Comparison of ENCODE assay signal across 20 cellular contexts in the genomic region with DNA sequence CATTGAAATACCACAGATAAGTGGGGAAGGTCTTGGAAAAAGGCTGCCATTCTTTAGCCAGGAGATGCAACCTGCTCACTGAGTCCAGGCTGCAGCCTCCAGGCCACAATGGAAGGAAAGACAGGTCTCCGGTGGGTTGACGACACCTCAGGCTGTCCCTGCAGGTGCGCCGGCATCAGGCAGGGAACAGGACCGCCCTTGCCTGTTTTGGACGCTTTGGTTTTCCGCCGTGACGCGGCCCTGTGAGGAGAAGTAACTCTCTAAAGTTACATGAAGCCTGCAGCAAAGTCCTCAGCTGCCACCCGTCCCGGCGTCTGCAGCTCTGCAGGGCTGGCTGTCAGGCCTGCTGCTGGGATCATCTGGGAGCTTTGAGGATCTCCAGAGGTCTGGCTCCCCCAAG.
DNase-seq lines count a peak whose midpoint lies in the region; TF ChIP-seq lines count a peak whose summit lies in the region.
"Had no signal": no experiment of that assay in that cellular context is flagged by ENCODE, and none has a peak within 500 bp of the region (broad histone marks: within the 10 kb centered on the region; RNA-seq: fewer than 3 reads in every experiment).

No MANE protein-coding gene starts in this region.

- H3K4me1 ChIP-seq in Caco-2, result peaks cover 25% of the 10 kb centered on the region
- H3K4me1 ChIP-seq in H9 (ENCODE audit: insufficient read depth, low read length), result peaks cover 7% of the 10 kb centered on the region; the same call in 1 of the 2 replicates
- H3K4me1 ChIP-seq in stomach, result no peaks in the 10 kb centered on the region
- no peaks in the 10 kb centered on the region for H3K4me1 ChIP-seq in mammary epithelial cell (ENCODE audit: insufficient read depth, low read length)
- H3K4me1 ChIP-seq: HAP-1 had no signal

- in situ Hi-C loops in mammary epithelial cell (cut with MboI; ENCODE audit: low sequenced_read_pairs in 2 of 2), result no loop called here

- no peak overlapping the region for H2BK15ac ChIP-seq in H9 (ENCODE audit: low read depth, low read length)

- H3K27ac Mint-ChIP-seq in Caco-2 (ENCODE audit: unreplicated experiment) (peak overlapping the region; percentile 82), H9 (peak overlapping the region in 1 of 3 experiments; percentile 15; a peak in 1 of 7 replicates)
- H3K27ac Mint-ChIP-seq: CD8-positive, alpha-beta memory T cell had no signal

- peaks cover 11% of the 10 kb centered on the region for H3K4me1 Mint-ChIP-seq in Caco-2 (ENCODE audit: low read depth, unreplicated experiment)
- peaks cover 12 to 21% of the 10 kb centered on the region in 2 experiments for H3K4me1 Mint-ChIP-seq in H9
- H3K4me1 Mint-ChIP-seq: CD8-positive, alpha-beta memory T cell had no signal

- H3K14ac ChIP-seq in H9 (ENCODE audit: insufficient read depth, low read length), result no peak overlapping the region

- H3K4me2 ChIP-seq in H9 (ENCODE audit: insufficient read depth, insufficient read length, low read length), result no peak overlapping the region
- no peak overlapping the region for H3K4me2 ChIP-seq in mammary epithelial cell (ENCODE audit: insufficient read depth, low read depth, low read length)

- H3K36me3 Mint-ChIP-seq in Caco-2 (ENCODE audit: insufficient read depth, unreplicated experiment), result no peaks in the 10 kb centered on the region
- no peaks in the 10 kb centered on the region; a peak in 1 of 7 replicates for H3K36me3 Mint-ChIP-seq in H9 (ENCODE audit: insufficient read depth in 1 of 3, low read depth in 3 of 3)
- H3K36me3 Mint-ChIP-seq: CD8-positive, alpha-beta memory T cell had no signal

- no peaks in the 10 kb centered on the region for H4K20me1 ChIP-seq in H9 (ENCODE audit: control insufficient read depth, insufficient read depth, insufficient read length)
- H4K20me1 ChIP-seq in mammary epithelial cell (ENCODE audit: insufficient read depth, low read length), result no peaks in the 10 kb centered on the region

- TF ChIP-seq CTCF in Caco-2 (IDR thresholded peaks at IDR 0.05; ENCODE audit: insufficient read depth in 1 of 2, low read depth in 1 of 2, low read length in 1 of 2, severe bottlenecking in 1 of 2, unreplicated experiment in 1 of 2) (no peak), H9 (conservative IDR thresholded peaks at IDR 0.05) (no peak), stomach (IDR thresholded peaks at IDR 0.05) (no peak), mammary epithelial cell (conservative IDR thresholded peaks at IDR 0.05 in 1 of 2, IDR thresholded peaks at IDR 0.05 in 1 of 2; ENCODE audit: extremely low read depth in 1 of 2, insufficient read depth in 1 of 2, low read depth in 1 of 2, low read length in 2 of 2) (no peak)

- H3K79me2 ChIP-seq in H9 (ENCODE audit: insufficient read depth, low read length) (no peaks in the 10 kb centered on the region), mammary epithelial cell (ENCODE audit: insufficient read depth, low read length) (no peaks in the 10 kb centered on the region)

- no peak overlapping the region for H3K23ac ChIP-seq in H9 (ENCODE audit: insufficient read length, low read depth, low read length)

- no peaks in the 10 kb centered on the region for H3K79me1 ChIP-seq in H9 (ENCODE audit: insufficient read depth, low read depth, low read length, poor library complexity, severe bottlenecking)

- CTCF ChIA-PET in Caco-2 (lab: Charles Lee) (interaction anchor here (0.6 kb wide), 1 partner anchor 102 kb away, joined by 3 read pairs; no protein-coding TSS in a partner anchor), mammary epithelial cell (lab: Charles Lee; ENCODE audit: low non-redundant PET) (interaction anchor here (0.6 kb wide), 1 partner anchor 610 kb away, joined by 3 read pairs; no protein-coding TSS in a partner anchor)

- no peaks in the 10 kb centered on the region for H3K23me2 ChIP-seq in H9 (ENCODE audit: insufficient read length, low read depth, low read length, poor library complexity, severe bottlenecking)

- intact Hi-C loops in Caco-2 (cut with micrococcal nuclease; ENCODE audit: unreplicated experiment), result loop anchor here (2.0 kb wide), 1 partner anchor 14 kb away; no protein-coding TSS in a partner anchor
- intact Hi-C loops in posterior vena cava (cut with DNase I), result loop anchor here in 1 of 2 donors (5.0 kb wide), 1 partner anchor 1024 kb away; no protein-coding TSS in a partner anchor
- intact Hi-C loops in stomach (cut with DNase I; ENCODE audit: low total_unique reads), result no loop called here
- intact Hi-C loops in mammary epithelial cell (cut with micrococcal nuclease), result no loop called here

- no peaks in the 10 kb centered on the region for H3K27me3 Mint-ChIP-seq in Caco-2 (ENCODE audit: insufficient read depth, unreplicated experiment)
- H3K27me3 Mint-ChIP-seq in H9 (ENCODE audit: low read depth), result no peaks in the 10 kb centered on the region; the same call in none of the 2 replicates

- WGBS in H9 (ENCODE audit: extremely low coverage, insufficient read length, low lambda C conversion rate), result no CpG with 5 or more reads among the region's 13 CpGs
- 74 to 84% (median 83%) methylated on average over 12 to 13 of the region's 13 CpGs for WGBS in stomach, 5 donors
- 63% methylated on average over 13 of the region's 13 CpGs for WGBS in mammary epithelial cell (ENCODE audit: low coverage, missing lambda C conversion rate)

- H3K4me3 Mint-ChIP-seq in Caco-2 (ENCODE audit: unreplicated experiment) (peak overlapping the region; percentile 55), H9 (no peak overlapping the region)
- H3K4me3 Mint-ChIP-seq: CD8-positive, alpha-beta memory T cell had no signal

- no peak overlapping the region for H4K5ac ChIP-seq in H9 (ENCODE audit: insufficient read length, low read depth, low read length)

- H3K36me3 ChIP-seq in Caco-2 (ENCODE audit: control insufficient read depth, insufficient read depth, low read length) (no peaks in the 10 kb centered on the region), stomach (no peaks in the 10 kb centered on the region), mammary epithelial cell (ENCODE audit: insufficient read depth, low read length) (no peaks in the 10 kb centered on the region)
- H3K36me3 ChIP-seq: HAP-1 had no signal

- no peak overlapping the region for H3T11ph ChIP-seq in H9 (ENCODE audit: low read length)

- no peaks in the 10 kb centered on the region for H3K27me3 ChIP-seq in Caco-2 (replicated peaks; ENCODE audit: control insufficient read depth, insufficient read depth, low read length)
- no peaks in the 10 kb centered on the region for H3K27me3 ChIP-seq in H9 (ENCODE audit: insufficient read depth, low read length)
- H3K27me3 ChIP-seq in stomach, result peaks cover 0 to 14% (median 0%) of the 10 kb centered on the region in 3 donors
- H3K27me3 ChIP-seq in mammary epithelial cell (ENCODE audit: insufficient read depth, low read length), result no peaks in the 10 kb centered on the region

- H2BK20ac ChIP-seq in H9 (ENCODE audit: low read depth, low read length, poor library complexity, severe bottlenecking), result no peak overlapping the region

- no peak overlapping the region for H3K4ac ChIP-seq in H9 (ENCODE audit: low read depth, low read length)

- no peak overlapping the region for H2BK120ac ChIP-seq in H9 (ENCODE audit: low read depth, low read length, poor library complexity, severe bottlenecking)

- H3K9me3 Mint-ChIP-seq in Caco-2 (ENCODE audit: unreplicated experiment) (peaks cover 10% of the 10 kb centered on the region), H9 (no peaks in the 10 kb centered on the region; a peak in 1 of 5 replicates)
- H3K9me3 Mint-ChIP-seq: CD8-positive, alpha-beta memory T cell had no signal

- no peak overlapping the region for H3K9ac ChIP-seq in H9 (ENCODE audit: extremely low read depth, insufficient read length, low read length)
- H3K9ac ChIP-seq in mammary epithelial cell (ENCODE audit: insufficient read depth, low read length), result no peak overlapping the region

- TF ChIP-seq POLR2A in stomach (IDR thresholded peaks at IDR 0.05), result no peak

- H3K9me3 ChIP-seq in Caco-2 (no peaks in the 10 kb centered on the region), H9 (ENCODE audit: control insufficient read depth, low read depth, low read length) (no peaks in the 10 kb centered on the region), stomach (no peaks in the 10 kb centered on the region), mammary epithelial cell (replicated peaks; ENCODE audit: insufficient read depth, low read length) (peaks cover 45% of the 10 kb centered on the region)
- H3K9me3 ChIP-seq: HAP-1 had no signal

- no peak overlapping the region for H2BK12ac ChIP-seq in H9 (ENCODE audit: insufficient read length, low read depth, low read length)

- BruUV-seq in Caco-2 (replicated peaks; lab: Mats Ljungman, UMichigan) (no TSS peak), mammary epithelial cell (replicated peaks; lab: Mats Ljungman, UMichigan) (no TSS peak)

- no peak overlapping the region for H4K91ac ChIP-seq in H9 (ENCODE audit: insufficient read length, low read depth, low read length)

- no peak for TF ChIP-seq EP300 in stomach (IDR thresholded peaks at IDR 0.05)

- no peak overlapping the region for H2AK5ac ChIP-seq in H9 (ENCODE audit: insufficient read length, low read length)

- H2AFZ ChIP-seq in H9 (ENCODE audit: low read length), result no peak overlapping the region
- H2AFZ ChIP-seq in mammary epithelial cell (ENCODE audit: low read depth, low read length), result no peak overlapping the region

- dilution Hi-C loops in mammary epithelial cell (cut with HindIII; ENCODE audit: low sequenced_read_pairs), result no loop called here

- no peak overlapping the region for H4K8ac ChIP-seq in H9 (replicated peaks; ENCODE audit: insufficient read length, low read depth, low read length)

- no peak overlapping the region for H3K56ac ChIP-seq in H9 (ENCODE audit: insufficient read length, low read depth, low read length)

- H3K18ac ChIP-seq in H9 (ENCODE audit: insufficient read length, low read depth, low read length), result no peak overlapping the region

- H3K27ac ChIP-seq in H9 (ENCODE audit: insufficient read length, low read depth, low read length) (no peak overlapping the region), stomach (no peak overlapping the region), mammary epithelial cell (ENCODE audit: insufficient read depth, low read depth, low read length) (no peak overlapping the region)
- H3K27ac ChIP-seq: RWPE1 had no signal

- no peak overlapping the region for H3K4me3 ChIP-seq in Caco-2 (ENCODE audit: low read depth, low read length)
- H3K4me3 ChIP-seq in stomach, result no peak overlapping the region
- H3K4me3 ChIP-seq in mammary epithelial cell (replicated peaks in 1 of 3; ENCODE audit: insufficient read depth in 1 of 3, low read depth in 2 of 3, low read length in 3 of 3), result no peak overlapping the region
- H3K4me3 ChIP-seq: HAP-1, K562 had no signal

- POLR2A ChIA-PET in Caco-2 (lab: Charles Lee), result no interaction called here

- DNase-seq in Caco-2 (peak; percentile 78 to 82), H9 (peak; percentile 22), islet precursor cell (peak; percentile 44), posterior vena cava (ENCODE audit: low spot score) (peak; percentile 76), stomach (no peak), mammary epithelial cell (no peak), NCI-H187 (lab: John Stamatoyannopoulos, UW) (no peak)
- DNase-seq: ACHN; C1 segment of cervical spinal cord; CD8-positive, alpha-beta memory T cell; DMS79 treated with DMSO at 0.1 percent for 48 hours; NCI-H1105; NCI-H187 treated with DMSO at 0.1 percent for 48 hours; NCI-H226; NCI-H524 treated with DMSO at 0.1 percent for 48 hours; PC-3; SIG-M5 had no signal

- no peak overlapping the region for H2BK5ac ChIP-seq in H9 (ENCODE audit: insufficient read length, low read length)

Comparison
In these comparisons a context has a peak if more than half of its experiments do, and no peak if none do; other contexts are left out.
1. DNase-seq: peak in Caco-2 (2 of 2), H9 (single experiment), islet precursor cell (single experiment) and posterior vena cava (single experiment); none in stomach (single experiment), mammary epithelial cell (single experiment) and NCI-H187 (0 of 2).